16 cellular contexts compared by ENCODE assay signal in genomic region chr11:109237636-109238035, GRCh38.
A peak's percentile ranks its signal among the peaks of the same experiment; 100 is the strongest.
DNase-seq lines count a peak whose midpoint lies in the region; ATAC-seq and TF ChIP-seq lines count a peak whose summit lies in the region.
"Had no signal": no experiment of that assay in that cellular context is flagged by ENCODE, and none has a peak within 500 bp of the region (broad histone marks: within the 10 kb centered on the region; RNA-seq: fewer than 3 reads in every experiment).

No MANE protein-coding gene starts in this region.

- no peak overlapping the region for H2BK120ac ChIP-seq in mesenchymal stem cell (ENCODE audit: low read depth, low read length)

- no peak overlapping the region for H3K4me2 ChIP-seq in mesenchymal stem cell (ENCODE audit: low read length, poor library complexity, severe bottlenecking)

- TF ChIP-seq POLR2A in gastroesophageal sphincter (IDR thresholded peaks at IDR 0.05): no peak
- TF ChIP-seq POLR2A in erythroblast (IDR thresholded peaks at IDR 0.05; ENCODE audit: low read length): no peak

- H2BK5ac ChIP-seq in mesenchymal stem cell (ENCODE audit: low read depth, low read length, poor library complexity, severe bottlenecking): no peak overlapping the region

- H2BK15ac ChIP-seq in mesenchymal stem cell (ENCODE audit: low read depth, poor library complexity, severe bottlenecking): no peak overlapping the region

- ATAC-seq in gastroesophageal sphincter (no peak), HG02571 (IDR thresholded peaks at IDR 0.05; ENCODE audit: unreplicated experiment) (no peak)

- peak overlapping the region; percentile 10 for H3K27ac ChIP-seq in epithelial cell of prostate
- no peak overlapping the region for H3K27ac ChIP-seq in mesenchymal stem cell (ENCODE audit: low read length, poor library complexity, severe bottlenecking)
- H3K27ac ChIP-seq in gastroesophageal sphincter: no peak overlapping the region
- H3K27ac ChIP-seq: C4-2B, HL-60 had no signal

- no peak overlapping the region for H3K14ac ChIP-seq in mesenchymal stem cell (ENCODE audit: low read length in 2 of 2)

- no peak overlapping the region for H3K4ac ChIP-seq in mesenchymal stem cell (ENCODE audit: low read depth in 1 of 2, low read length in 2 of 2)

- H3K4me1 ChIP-seq in mesenchymal stem cell (ENCODE audit: control insufficient read depth, insufficient read depth, low read depth, low read length) (no peaks in the 10 kb centered on the region), gastroesophageal sphincter (no peaks in the 10 kb centered on the region)

- no peak for TF ChIP-seq EP300 in gastroesophageal sphincter (IDR thresholded peaks at IDR 0.05)

- peaks cover 25% of the 10 kb centered on the region for H3K9me3 ChIP-seq in mesenchymal stem cell (ENCODE audit: control insufficient read depth, low read length)
- peaks cover 0 to 8% (median 0%) of the 10 kb centered on the region in 3 donors for H3K9me3 ChIP-seq in gastroesophageal sphincter
- H3K9me3 ChIP-seq: BE2C had no signal

- H2BK12ac ChIP-seq in mesenchymal stem cell (ENCODE audit: low read length in 2 of 2): no peak overlapping the region

- no peak overlapping the region for H2AK5ac ChIP-seq in mesenchymal stem cell (ENCODE audit: low read length, severe bottlenecking)

- no peaks in the 10 kb centered on the region for H3K79me1 ChIP-seq in mesenchymal stem cell (replicated peaks; ENCODE audit: low read length, poor library complexity, severe bottlenecking)

- no peak for TF ChIP-seq CTCF in gastroesophageal sphincter (IDR thresholded peaks at IDR 0.05)

- no peak overlapping the region for H4K91ac ChIP-seq in mesenchymal stem cell (ENCODE audit: low read length)

- DNase-seq in LHCN-M2 (ENCODE audit: low read depth) (peak; percentile 2), amniotic epithelial cell (ENCODE audit: low read depth) (peak; percentile 4), epithelial cell of prostate (ENCODE audit: low read depth, low spot score) (no peak), mesenchymal stem cell (peak; percentile 26), erythroblast (lab: John Stamatoyannopoulos, UW) (no peak), middle frontal gyrus (ENCODE audit: extremely low spot score, low spot score) (no peak)
- DNase-seq: BE2C; CD4-positive, alpha-beta memory T cell; DND-41; GDM1; HCEC 1CT; HFFc6 had no signal

- no peaks in the 10 kb centered on the region for H3K36me3 ChIP-seq in mesenchymal stem cell (ENCODE audit: control insufficient read depth in 1 of 2, insufficient read depth in 2 of 2, low read depth in 1 of 2, low read length in 2 of 2)
- no peaks in the 10 kb centered on the region for H3K36me3 ChIP-seq in gastroesophageal sphincter
- H3K36me3 ChIP-seq: BE2C had no signal

- H3K9ac ChIP-seq in mesenchymal stem cell (ENCODE audit: low read length): no peak overlapping the region

- no peak overlapping the region for H4K8ac ChIP-seq in mesenchymal stem cell (ENCODE audit: low read length)

- no peaks in the 10 kb centered on the region for H3K27me3 ChIP-seq in mesenchymal stem cell (ENCODE audit: control insufficient read depth in 1 of 2, insufficient read depth in 1 of 2, low read length in 2 of 2)
- no peaks in the 10 kb centered on the region for H3K27me3 ChIP-seq in gastroesophageal sphincter
- H3K27me3 ChIP-seq: BE2C had no signal

- no peak overlapping the region for H2AFZ ChIP-seq in mesenchymal stem cell (ENCODE audit: low read depth, low read length)

- H3K4me3 ChIP-seq in mesenchymal stem cell (ENCODE audit: insufficient read depth in 1 of 2, low read depth in 1 of 2, low read length in 2 of 2): no peak overlapping the region
- H3K4me3 ChIP-seq in gastroesophageal sphincter: no peak overlapping the region

- H3K23ac ChIP-seq in mesenchymal stem cell (ENCODE audit: low read length in 2 of 2): no peak overlapping the region

- no peak overlapping the region for H3K18ac ChIP-seq in mesenchymal stem cell (ENCODE audit: low read depth in 1 of 2, low read length in 2 of 2)

Comparison
In these comparisons a context has a peak if more than half of its experiments do, and no peak if none do; other contexts are left out.
1. DNase-seq: peak in LHCN-M2 (single experiment), amniotic epithelial cell (single experiment) and mesenchymal stem cell (single experiment); none in epithelial cell of prostate (single experiment), erythroblast (0 of 2) and middle frontal gyrus (single experiment).